16 cellular contexts compared by ENCODE assay signal in genomic region chr20:52291109-52291508, GRCh38.
DNase-seq lines count a peak whose midpoint lies in the region; ATAC-seq, FAIRE-seq and TF ChIP-seq lines count a peak whose summit lies in the region.
"Had no signal": no experiment of that assay in that cellular context is flagged by ENCODE, and none has a peak within 500 bp of the region (broad histone marks: within the 10 kb centered on the region; RNA-seq: fewer than 3 reads in every experiment).

No MANE protein-coding gene starts in this region.

- no peak overlapping the region for H3K4ac ChIP-seq in neuronal stem cell (ENCODE audit: low read length)

- H3K27ac ChIP-seq in neuronal stem cell (replicated peaks; ENCODE audit: low read length) = no peak overlapping the region
- no peak overlapping the region for H3K27ac ChIP-seq in CD8-positive, alpha-beta T cell (ENCODE audit: low read depth, low read length)
- H3K27ac ChIP-seq: C4-2B, PC-9 had no signal

- no peaks in the 10 kb centered on the region for H3K9me3 ChIP-seq in neuronal stem cell (replicated peaks in 1 of 2; ENCODE audit: control insufficient read depth in 2 of 2, insufficient read depth in 1 of 2, low read depth in 1 of 2, low read length in 2 of 2)
- H3K9me3 ChIP-seq in CD8-positive, alpha-beta T cell (ENCODE audit: low read length) = no peaks in the 10 kb centered on the region
- H3K9me3 ChIP-seq: Caco-2 had no signal

- peak; percentile 80 for FAIRE-seq in HTR-8/SVneo (lab: Jason Lieb, UNC)

- no peak overlapping the region for H4K8ac ChIP-seq in neuronal stem cell (ENCODE audit: low read depth, low read length)

- H3K4me1 ChIP-seq in neuronal stem cell (ENCODE audit: control insufficient read depth in 2 of 2, insufficient read depth in 1 of 2, low read depth in 1 of 2, low read length in 2 of 2) = peaks cover 4 to 9% of the 10 kb centered on the region in 2 donors
- H3K4me1 ChIP-seq in CD8-positive, alpha-beta T cell (ENCODE audit: insufficient read depth, low read length) = no peaks in the 10 kb centered on the region
- H3K4me1 ChIP-seq: Caco-2 had no signal

- no peak overlapping the region for H3K23ac ChIP-seq in neuronal stem cell (ENCODE audit: low read depth, low read length, poor library complexity)

- H2AFZ ChIP-seq in neuronal stem cell (ENCODE audit: low read length) = peak overlapping the region; percentile 78
- H2AFZ ChIP-seq: PC-9 had no signal

- no peak overlapping the region for H2BK12ac ChIP-seq in neuronal stem cell (ENCODE audit: low read length)

- H2BK15ac ChIP-seq in neuronal stem cell (ENCODE audit: low read length) = no peak overlapping the region

- peak overlapping the region; percentile 73 for H3K27ac Mint-ChIP-seq in activated T-helper 17 cell treated with anti-CD3 and anti-CD28 coated beads, Interleukin-2, amount 50 U/mL, for 72 hours
- peak overlapping the region; percentile 46 for H3K27ac Mint-ChIP-seq in glutamatergic neuron (ENCODE audit: unreplicated experiment)
- H3K27ac Mint-ChIP-seq in stimulated activated memory B cell treated with anti-CD40 and anti-IgM and Interleukin-4, amounts not matched to agents 10 μg/mL and 1 μg/mL and 100 μg/mL, for 72 hours = no peak overlapping the region
- H3K27ac Mint-ChIP-seq in CD8-positive, alpha-beta T cell = no peak overlapping the region

- H3K36me3 Mint-ChIP-seq in activated T-helper 17 cell treated with anti-CD3 and anti-CD28 coated beads, Interleukin-2, amount 50 U/mL, for 72 hours (ENCODE audit: low read depth) = no peaks in the 10 kb centered on the region
- H3K36me3 Mint-ChIP-seq in glutamatergic neuron (ENCODE audit: unreplicated experiment) = no peaks in the 10 kb centered on the region
- no peaks in the 10 kb centered on the region for H3K36me3 Mint-ChIP-seq in stimulated activated memory B cell treated with anti-CD40 and anti-IgM and Interleukin-4, amounts not matched to agents 10 μg/mL and 1 μg/mL and 100 μg/mL, for 72 hours
- no peaks in the 10 kb centered on the region for H3K36me3 Mint-ChIP-seq in CD8-positive, alpha-beta T cell

- H3K27me3 ChIP-seq in neuronal stem cell (ENCODE audit: control insufficient read depth in 3 of 3, insufficient read depth in 3 of 3, low read depth in 1 of 3, low read length in 3 of 3) = no peaks in the 10 kb centered on the region
- no peaks in the 10 kb centered on the region for H3K27me3 ChIP-seq in CD8-positive, alpha-beta T cell (ENCODE audit: insufficient read depth, low read length)

- no CpG with 5 or more reads among the region's 12 CpGs for WGBS in neuronal stem cell (ENCODE audit: extremely low coverage in 2 of 2, insufficient read length in 2 of 2, insufficient replicate concordance in 1 of 2), 2 donors

- peak overlapping the region in 1 of 2 donors; percentile 27 for H3K4me3 ChIP-seq in neuronal stem cell (ENCODE audit: low read length in 2 of 2)
- H3K4me3 ChIP-seq in CD8-positive, alpha-beta T cell (ENCODE audit: low read depth, low read length) = no peak overlapping the region
- H3K4me3 ChIP-seq: PC-9 had no signal

- H3K79me1 ChIP-seq in neuronal stem cell (ENCODE audit: low read depth, low read length) = no peaks in the 10 kb centered on the region

- CTCF ChIA-PET in CD8-positive, alpha-beta T cell (lab: Charles Lee) = no interaction called here

- peaks cover 4% of the 10 kb centered on the region for H3K9me3 Mint-ChIP-seq in activated T-helper 17 cell treated with anti-CD3 and anti-CD28 coated beads, Interleukin-2, amount 50 U/mL, for 72 hours
- H3K9me3 Mint-ChIP-seq in glutamatergic neuron (ENCODE audit: unreplicated experiment) = peaks cover 4% of the 10 kb centered on the region
- peaks cover 6% of the 10 kb centered on the region for H3K9me3 Mint-ChIP-seq in stimulated activated memory B cell treated with anti-CD40 and anti-IgM and Interleukin-4, amounts not matched to agents 10 μg/mL and 1 μg/mL and 100 μg/mL, for 72 hours
- H3K9me3 Mint-ChIP-seq in CD8-positive, alpha-beta T cell = no peaks in the 10 kb centered on the region

- no peak overlapping the region for H4K91ac ChIP-seq in neuronal stem cell (ENCODE audit: low read depth, low read length, poor library complexity)

- H3K4me3 Mint-ChIP-seq in activated T-helper 17 cell treated with anti-CD3 and anti-CD28 coated beads, Interleukin-2, amount 50 U/mL, for 72 hours = peak overlapping the region; percentile 59
- H3K4me3 Mint-ChIP-seq in glutamatergic neuron (ENCODE audit: unreplicated experiment) = no peak overlapping the region
- H3K4me3 Mint-ChIP-seq in stimulated activated memory B cell treated with anti-CD40 and anti-IgM and Interleukin-4, amounts not matched to agents 10 μg/mL and 1 μg/mL and 100 μg/mL, for 72 hours = no peak overlapping the region
- no peak overlapping the region for H3K4me3 Mint-ChIP-seq in CD8-positive, alpha-beta T cell

- ATAC-seq in activated T-helper 17 cell treated with anti-CD3 and anti-CD28 coated beads, Interleukin-2, amount 50 U/mL, for 72 hours (replicated peaks) = no peak
- no peak for ATAC-seq in GM21360 (IDR thresholded peaks at IDR 0.05; ENCODE audit: unreplicated experiment)
- no peak for ATAC-seq in stimulated activated memory B cell treated with anti-CD40 and anti-IgM and Interleukin-4, amounts not matched to agents 10 μg/mL and 1 μg/mL and 100 μg/mL, for 72 hours
- ATAC-seq in CD8-positive, alpha-beta T cell = no peak
- ATAC-seq: Right ventricle myocardium inferior had no signal

- no peak overlapping the region for H2BK5ac ChIP-seq in neuronal stem cell (ENCODE audit: low read length)

- POLR2A ChIA-PET in CD8-positive, alpha-beta T cell (lab: Charles Lee) = no interaction called here

- DNase-seq in HTR-8/SVneo (ENCODE audit: insufficient read length, low spot score) (no peak), glutamatergic neuron (peak; percentile 34), neuronal stem cell (ENCODE audit: low spot score) (peak; percentile 8), AG20443 (ENCODE audit: low spot score) (no peak)
- no peak for DNase-seq in CD8-positive, alpha-beta T cell
- DNase-seq: Caco-2, HCEC 1CT, NCI-H1048, NCI-H146, NCI-H2081 treated with DMSO at 0.1 percent for 48 hours, PC-9 had no signal

- intact Hi-C loops in CD8-positive, alpha-beta T cell (cut with DNase I, micrococcal nuclease) = no loop called here

- H3K4me2 ChIP-seq in neuronal stem cell (ENCODE audit: insufficient read depth, low read length, poor library complexity, severe bottlenecking) = no peak overlapping the region
- H3K4me2 ChIP-seq: PC-9 had no signal

- peaks cover 12% of the 10 kb centered on the region for H3K4me1 Mint-ChIP-seq in activated T-helper 17 cell treated with anti-CD3 and anti-CD28 coated beads, Interleukin-2, amount 50 U/mL, for 72 hours
- peaks cover 12% of the 10 kb centered on the region for H3K4me1 Mint-ChIP-seq in glutamatergic neuron (ENCODE audit: low read depth, unreplicated experiment)
- no peaks in the 10 kb centered on the region for H3K4me1 Mint-ChIP-seq in stimulated activated memory B cell treated with anti-CD40 and anti-IgM and Interleukin-4, amounts not matched to agents 10 μg/mL and 1 μg/mL and 100 μg/mL, for 72 hours
- peaks cover 7% of the 10 kb centered on the region for H3K4me1 Mint-ChIP-seq in CD8-positive, alpha-beta T cell (ENCODE audit: low read depth)

- peak overlapping the region; percentile 7 for H3K18ac ChIP-seq in neuronal stem cell (ENCODE audit: low read length)

- H3K27me3 Mint-ChIP-seq in activated T-helper 17 cell treated with anti-CD3 and anti-CD28 coated beads, Interleukin-2, amount 50 U/mL, for 72 hours = no peaks in the 10 kb centered on the region
- no peaks in the 10 kb centered on the region for H3K27me3 Mint-ChIP-seq in glutamatergic neuron (ENCODE audit: unreplicated experiment)
- peaks cover 9% of the 10 kb centered on the region for H3K27me3 Mint-ChIP-seq in stimulated activated memory B cell treated with anti-CD40 and anti-IgM and Interleukin-4, amounts not matched to agents 10 μg/mL and 1 μg/mL and 100 μg/mL, for 72 hours
- H3K27me3 Mint-ChIP-seq in CD8-positive, alpha-beta T cell (ENCODE audit: low read depth) = peaks cover 3% of the 10 kb centered on the region

- TF ChIP-seq CTCF in glutamatergic neuron (IDR thresholded peaks at IDR 0.05; ENCODE audit: partially characterized antibody, unreplicated experiment) = no peak
- no peak for TF ChIP-seq CTCF in CD8-positive, alpha-beta T cell (IDR thresholded peaks at IDR 0.05)

- H2AK5ac ChIP-seq in neuronal stem cell (ENCODE audit: low read depth, low read length) = no peak overlapping the region

- no peak overlapping the region for H2BK120ac ChIP-seq in neuronal stem cell (ENCODE audit: low read depth, low read length)

- H3K14ac ChIP-seq in neuronal stem cell (ENCODE audit: low read length) = no peak overlapping the region

- no peaks in the 10 kb centered on the region for H3K36me3 ChIP-seq in neuronal stem cell (replicated peaks in 1 of 2; ENCODE audit: control insufficient read depth in 2 of 2, insufficient read depth in 2 of 2, low read length in 2 of 2)
- H3K36me3 ChIP-seq in CD8-positive, alpha-beta T cell (ENCODE audit: insufficient read depth, low read length) = no peaks in the 10 kb centered on the region

- no peak overlapping the region for H3K9ac ChIP-seq in neuronal stem cell (ENCODE audit: low read depth, low read length, poor library complexity)

Comparison
In these comparisons a context has a peak if more than half of its experiments do, and no peak if none do; other contexts are left out.
1. DNase-seq: peak in glutamatergic neuron (single experiment) and neuronal stem cell (single experiment); none in HTR-8/SVneo (single experiment), AG20443 (single experiment) and CD8-positive, alpha-beta T cell (0 of 7).
2. H3K27ac Mint-ChIP-seq: peak in activated T-helper 17 cell treated with anti-CD3 and anti-CD28 coated beads, Interleukin-2, amount 50 U/mL, for 72 hours (single experiment) and glutamatergic neuron (single experiment); none in stimulated activated memory B cell treated with anti-CD40 and anti-IgM and Interleukin-4, amounts not matched to agents 10 μg/mL and 1 μg/mL and 100 μg/mL, for 72 hours (single experiment) and CD8-positive, alpha-beta T cell (single experiment).